ENCODE assay signal across 11 cellular contexts in genomic region chr5:86175224-86175623, GRCh38.
DNase-seq lines count a peak whose midpoint lies in the region; ATAC-seq, FAIRE-seq and TF ChIP-seq lines count a peak whose summit lies in the region.
"Had no signal": no experiment of that assay in that cellular context is flagged by ENCODE, and none has a peak within 500 bp of the region (broad histone marks: within the 10 kb centered on the region; RNA-seq: fewer than 3 reads in every experiment).

No MANE protein-coding gene starts in this region.

- no peak for FAIRE-seq in HTR-8/SVneo (lab: Jason Lieb, UNC)

- dilution Hi-C loops in mammary epithelial cell (cut with HindIII; ENCODE audit: low sequenced_read_pairs), result no loop called here

- H3K36me3 ChIP-seq in mammary epithelial cell (ENCODE audit: insufficient read depth, low read length), result no peaks in the 10 kb centered on the region

- POLR2A ChIA-PET in GM10248 (lab: Yijun Ruan, JAX), result no interaction called here

- 44% methylated on average over 1 of the region's 1 CpG for WGBS in mammary epithelial cell (ENCODE audit: low coverage, missing lambda C conversion rate)

- TF ChIP-seq CTCF in mammary epithelial cell (conservative IDR thresholded peaks at IDR 0.05 in 1 of 2, IDR thresholded peaks at IDR 0.05 in 1 of 2; ENCODE audit: extremely low read depth in 1 of 2, insufficient read depth in 1 of 2, low read depth in 1 of 2, low read length in 2 of 2), result no peak
- TF ChIP-seq CTCF in GM10248 (IDR thresholded peaks at IDR 0.05; ENCODE audit: control extremely low read depth, extremely low read depth, low read depth, missing control alignments), result no peak

- no peak overlapping the region for H3K9ac ChIP-seq in mammary epithelial cell (ENCODE audit: insufficient read depth, low read length)

- H4K20me1 ChIP-seq in mammary epithelial cell (ENCODE audit: insufficient read depth, low read length), result no peaks in the 10 kb centered on the region

- H3K4me2 ChIP-seq in mammary epithelial cell (ENCODE audit: insufficient read depth, low read depth, low read length), result no peak overlapping the region

- intact Hi-C loops in mammary epithelial cell (cut with micrococcal nuclease), result no loop called here

- ATAC-seq in GM18873 (IDR thresholded peaks at IDR 0.05; ENCODE audit: low FRiP score, unreplicated experiment) (peak; percentile 74), GM21576 (IDR thresholded peaks at IDR 0.05; ENCODE audit: unreplicated experiment) (peak; percentile 78), HG03175 (IDR thresholded peaks at IDR 0.05; ENCODE audit: unreplicated experiment) (peak; percentile 88)

- no peaks in the 10 kb centered on the region for H3K9me3 ChIP-seq in mammary epithelial cell (replicated peaks; ENCODE audit: insufficient read depth, low read length)

- H3K4me1 ChIP-seq in mammary epithelial cell (ENCODE audit: insufficient read depth, low read length), result no peaks in the 10 kb centered on the region

- DNase-seq in mammary epithelial cell, result peak; percentile 0
- no peak for DNase-seq in HTR-8/SVneo (ENCODE audit: insufficient read length, low spot score)
- no peak for DNase-seq in GM10248 (ENCODE audit: extremely low spot score)
- DNase-seq in SKM-1 (lab: John Stamatoyannopoulos, UW; ENCODE audit: unreplicated experiment), result no peak
- DNase-seq in NCI-H2081 treated with DMSO at 0.1 percent for 48 hours (lab: John Stamatoyannopoulos, UW), result no peak
- DNase-seq: activated CD4-positive, alpha-beta T cell treated with anti-CD3 and anti-CD28 coated beads for 4 hours; H7; NCI-H1417 treated with DMSO at 0.1 percent for 48 hours had no signal

- CTCF ChIA-PET in mammary epithelial cell (lab: Charles Lee; ENCODE audit: low non-redundant PET), result no interaction called here
- CTCF ChIA-PET in GM10248 (lab: Yijun Ruan, JAX), result interaction anchor here (1.3 to 2.6 kb wide), 2 partner anchors 12 to 37 kb away, joined by 3 to 8 read pairs; no protein-coding TSS in a partner anchor

- no peak overlapping the region for H3K4me3 ChIP-seq in mammary epithelial cell (replicated peaks in 1 of 3; ENCODE audit: insufficient read depth in 1 of 3, low read depth in 2 of 3, low read length in 3 of 3)

- H2AFZ ChIP-seq in mammary epithelial cell (ENCODE audit: low read depth, low read length), result no peak overlapping the region

- in situ Hi-C loops in mammary epithelial cell (cut with MboI; ENCODE audit: low sequenced_read_pairs in 2 of 2), result no loop called here

- no TSS peak for BruUV-seq in mammary epithelial cell (replicated peaks; lab: Mats Ljungman, UMichigan)

- no peak overlapping the region for H3K27ac ChIP-seq in mammary epithelial cell (ENCODE audit: insufficient read depth, low read depth, low read length)

- no peaks in the 10 kb centered on the region for H3K27me3 ChIP-seq in mammary epithelial cell (ENCODE audit: insufficient read depth, low read length)

- no peaks in the 10 kb centered on the region for H3K79me2 ChIP-seq in mammary epithelial cell (ENCODE audit: insufficient read depth, low read length)
